In the genomic region with DNA sequence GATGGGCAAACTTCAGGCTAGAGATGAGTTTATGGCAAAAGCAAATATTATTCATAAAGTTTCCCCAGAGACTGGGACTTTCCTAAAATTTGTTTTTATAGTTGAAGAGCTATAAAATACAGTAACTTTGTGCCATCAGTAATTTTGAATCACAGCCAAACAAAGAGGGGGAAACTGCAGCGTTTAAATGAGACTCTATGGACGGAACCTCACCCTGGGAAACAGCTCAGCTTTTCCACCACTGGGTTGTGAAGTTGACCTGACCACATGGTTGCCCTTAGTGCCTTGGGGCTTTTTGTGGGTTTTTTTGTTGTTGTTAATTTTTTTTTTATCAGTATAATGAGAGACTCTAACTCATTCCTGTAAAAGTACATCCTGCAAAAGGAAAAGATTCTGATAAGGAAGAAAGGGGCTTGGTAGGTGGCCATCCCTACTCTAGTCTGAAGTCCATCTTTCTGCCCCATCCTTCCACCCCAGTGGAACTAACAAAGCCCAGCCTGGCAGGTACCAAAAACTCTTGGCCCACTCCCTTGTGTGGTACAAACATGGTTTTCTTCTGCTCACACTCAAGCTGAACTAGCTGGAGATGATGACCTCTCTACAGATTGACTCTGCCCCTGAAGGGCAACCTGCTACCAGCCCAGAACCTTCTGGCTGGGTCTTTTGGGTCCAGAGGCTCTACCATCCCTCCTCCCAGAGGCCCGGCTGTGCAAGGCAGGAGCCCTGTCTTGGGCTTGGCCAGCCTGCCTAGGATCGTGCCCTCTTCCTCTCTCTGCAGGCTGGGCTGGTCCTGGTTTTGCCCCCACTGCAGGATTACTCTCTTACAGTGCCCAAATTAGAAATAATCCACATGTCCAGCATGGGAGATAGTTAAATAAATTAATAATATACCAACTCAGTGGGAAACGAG, we compare ENCODE assay signal across 16 cellular contexts. TPM values are rescaled to one million over a fixed set of nuclear protein-coding genes. Genes with fewer than 3 reads are reported as not detected.
DNase-seq lines count a peak whose midpoint lies in the region; ATAC-seq, FAIRE-seq and TF ChIP-seq lines count a peak whose summit lies in the region.
"Had no signal": no experiment of that assay in that cellular context is flagged by ENCODE, and none has a peak within 500 bp of the region (broad histone marks: within the 10 kb centered on the region; RNA-seq: fewer than 3 reads in every experiment).

No MANE protein-coding gene starts in this region.

- TF ChIP-seq RAD21 in HepG2 (CRISPR knock-in tag; IDR thresholded peaks at IDR 0.05) = no peak

- TF ChIP-seq EP300 in HepG2 (IDR thresholded peaks at IDR 0.05; ENCODE audit: low read depth in 2 of 2, low read length in 2 of 2) (no peak), HepG2 (CRISPR knock-in tag; IDR thresholded peaks at IDR 0.05; ENCODE audit: borderline replicate concordance) (no peak)

- no peak overlapping the region for H3K9ac ChIP-seq in HepG2 (ENCODE audit: insufficient read depth, low read depth, low read length)

- H3K27ac Mint-ChIP-seq in activated CD4-positive, alpha-beta T cell treated with anti-CD3 and anti-CD28 coated beads, Interleukin-2, amount 10 ng/mL, durations not matched to agents 7 days and 5 days = no peak overlapping the region
- H3K27ac Mint-ChIP-seq in activated naive CD4-positive, alpha-beta T cell treated with anti-CD3 and anti-CD28 coated beads, Interleukin-2, amount 50 U/mL, for 24 hours = peak overlapping the region; percentile 96
- no peak overlapping the region for H3K27ac Mint-ChIP-seq in CD8-positive, alpha-beta T cell

- CTCF ChIA-PET in activated CD4-positive, alpha-beta T cell treated with anti-CD3 and anti-CD28 coated beads, Interleukin-2, amount 10 ng/mL, durations not matched to agents 7 days and 5 days (lab: Charles Lee) = interaction anchor here (0.6 to 2.0 kb wide), 4 partner anchors 7 to 115 kb away, joined by 3 to 5 read pairs (median 3); no protein-coding TSS in a partner anchor
- CTCF ChIA-PET in HEK293 (lab: Yijun Ruan, JAX) = interaction anchor here (0.8 to 19.0 kb wide), 12 partner anchors 11 to 310 kb away, joined by 3 to 480 read pairs (median 4); a partner anchor contains a TSS
- CTCF ChIA-PET in HepG2 (lab: Yijun Ruan, JAX; ENCODE audit: low intra/inter-chr PET ratio, low total read pairs) = no interaction called here
- CTCF ChIA-PET in CD8-positive, alpha-beta T cell (lab: Charles Lee) = interaction anchor here (1.0 to 1.1 kb wide), 2 partner anchors 9 to 123 kb away, joined by 3 to 5 read pairs; no protein-coding TSS in a partner anchor

- H3K79me2 ChIP-seq in HepG2 (ENCODE audit: insufficient read depth, low read length) = no peaks in the 10 kb centered on the region

- H3K27ac ChIP-seq in HEK293 (ENCODE audit: extremely low read depth, low read depth, low read length) = no peak overlapping the region
- no peak overlapping the region for H3K27ac ChIP-seq in HepG2 (ENCODE audit: extremely low read length, insufficient read depth, low read length)
- no peak overlapping the region for H3K27ac ChIP-seq in CD8-positive, alpha-beta T cell (ENCODE audit: low read depth, low read length)
- H3K27ac ChIP-seq: ascending aorta, testis had no signal

- H3K9me3 ChIP-seq in HEK293 (ENCODE audit: control insufficient read depth, insufficient read depth, low read depth, low read length) = no peaks in the 10 kb centered on the region
- no peaks in the 10 kb centered on the region for H3K9me3 ChIP-seq in HepG2 (ENCODE audit: low read length)
- H3K9me3 ChIP-seq in CD8-positive, alpha-beta T cell (ENCODE audit: low read length) = no peaks in the 10 kb centered on the region
- H3K9me3 ChIP-seq: ascending aorta, heart right ventricle, testis had no signal

- no TSS peak for BruUV-seq in HepG2 (replicated peaks; lab: Mats Ljungman, UMichigan)

- no peaks in the 10 kb centered on the region for H3K27me3 Mint-ChIP-seq in activated CD4-positive, alpha-beta T cell treated with anti-CD3 and anti-CD28 coated beads, Interleukin-2, amount 10 ng/mL, durations not matched to agents 7 days and 5 days
- H3K27me3 Mint-ChIP-seq in activated naive CD4-positive, alpha-beta T cell treated with anti-CD3 and anti-CD28 coated beads, Interleukin-2, amount 50 U/mL, for 24 hours = no peaks in the 10 kb centered on the region
- H3K27me3 Mint-ChIP-seq in CD8-positive, alpha-beta T cell (ENCODE audit: low read depth) = no peaks in the 10 kb centered on the region

- no peak overlapping the region for H2AFZ ChIP-seq in HepG2 (ENCODE audit: low read length)

- FAIRE-seq in HepG2 (lab: Jason Lieb, UNC) = no peak
- FAIRE-seq: A204.1 had no signal

- POLR2A ChIA-PET in activated CD4-positive, alpha-beta T cell treated with anti-CD3 and anti-CD28 coated beads, Interleukin-2, amount 10 ng/mL, durations not matched to agents 7 days and 5 days (lab: Charles Lee) = no interaction called here
- POLR2A ChIA-PET in HEK293 (lab: Yijun Ruan, JAX) (no interaction called here), HepG2 (lab: Yijun Ruan, JAX) (no interaction called here)
- POLR2A ChIA-PET in CD8-positive, alpha-beta T cell (lab: Charles Lee) = no interaction called here

- H3K4me3 Mint-ChIP-seq in activated CD4-positive, alpha-beta T cell treated with anti-CD3 and anti-CD28 coated beads, Interleukin-2, amount 10 ng/mL, durations not matched to agents 7 days and 5 days = no peak overlapping the region
- H3K4me3 Mint-ChIP-seq in activated naive CD4-positive, alpha-beta T cell treated with anti-CD3 and anti-CD28 coated beads, Interleukin-2, amount 50 U/mL, for 24 hours = no peak overlapping the region
- no peak overlapping the region for H3K4me3 Mint-ChIP-seq in CD8-positive, alpha-beta T cell

- H3K4me3 ChIP-seq in HEK293 (ENCODE audit: low read depth, low read length) (no peak overlapping the region), HepG2 (replicated peaks in 1 of 3; ENCODE audit: insufficient read depth in 1 of 3, low read depth in 2 of 3, low read length in 3 of 3) (no peak overlapping the region)
- no peak overlapping the region for H3K4me3 ChIP-seq in CD8-positive, alpha-beta T cell (ENCODE audit: low read depth, low read length)
- H3K4me3 ChIP-seq: ascending aorta, heart right ventricle, testis had no signal

- H3K36me3 Mint-ChIP-seq in activated CD4-positive, alpha-beta T cell treated with anti-CD3 and anti-CD28 coated beads, Interleukin-2, amount 10 ng/mL, durations not matched to agents 7 days and 5 days (ENCODE audit: low read depth) = peaks cover 18% of the 10 kb centered on the region
- H3K36me3 Mint-ChIP-seq in activated naive CD4-positive, alpha-beta T cell treated with anti-CD3 and anti-CD28 coated beads, Interleukin-2, amount 50 U/mL, for 24 hours = peaks cover 13% of the 10 kb centered on the region
- peaks cover 68% of the 10 kb centered on the region for H3K36me3 Mint-ChIP-seq in CD8-positive, alpha-beta T cell

- intact Hi-C loops in HepG2 (cut with micrococcal nuclease; ENCODE audit: unreplicated experiment) = loop anchor here (10.0 kb wide), 1 partner anchor 285 kb away; a partner anchor contains a TSS
- intact Hi-C loops in CD8-positive, alpha-beta T cell (cut with DNase I, micrococcal nuclease) = loop anchor here in 1 of 2 experiments (10.0 kb wide), 1 partner anchor 65 kb away; no protein-coding TSS in a partner anchor

- TF ChIP-seq CTCF in HEK293 (tag by site-specific recombination; IDR thresholded peaks at IDR 0.05) (no peak), HepG2 (CRISPR knock-in tag; IDR thresholded peaks at IDR 0.05) (no peak), GM13977 (IDR thresholded peaks at IDR 0.05; ENCODE audit: extremely low read depth, insufficient read depth, missing control alignments) (no peak)
- TF ChIP-seq CTCF in CD8-positive, alpha-beta T cell (IDR thresholded peaks at IDR 0.05) = no peak

- H3K36me3 ChIP-seq in HEK293 (ENCODE audit: control insufficient read depth in 2 of 2, insufficient read depth in 1 of 2, low read length in 2 of 2) (peaks cover 7 to 31% of the 10 kb centered on the region in 2 experiments), HepG2 (replicated peaks in 1 of 2; ENCODE audit: control insufficient read depth in 1 of 2, insufficient read depth in 2 of 2, low read length in 2 of 2) (peaks cover 9 to 41% of the 10 kb centered on the region in 2 experiments)
- peaks cover 19% of the 10 kb centered on the region for H3K36me3 ChIP-seq in CD8-positive, alpha-beta T cell (ENCODE audit: insufficient read depth, low read length)

- H3K27me3 ChIP-seq in HepG2 (ENCODE audit: control insufficient read depth in 1 of 2, insufficient read depth in 2 of 2, low read length in 2 of 2) = no peaks in the 10 kb centered on the region
- no peaks in the 10 kb centered on the region for H3K27me3 ChIP-seq in CD8-positive, alpha-beta T cell (ENCODE audit: insufficient read depth, low read length)
- H3K27me3 ChIP-seq: ascending aorta, heart right ventricle, testis had no signal

- no peaks in the 10 kb centered on the region; the same call in 1 of the 2 replicates for H3K4me1 ChIP-seq in HEK293 (ENCODE audit: control insufficient read depth, insufficient read depth, low read length)
- peaks cover 8% of the 10 kb centered on the region for H3K4me1 ChIP-seq in HepG2 (ENCODE audit: insufficient read depth, low read length)
- H3K4me1 ChIP-seq in CD8-positive, alpha-beta T cell (ENCODE audit: insufficient read depth, low read length) = no peaks in the 10 kb centered on the region

- ATAC-seq in HepG2 = no peak
- ATAC-seq in CD8-positive, alpha-beta T cell = no peak
- ATAC-seq: heart right ventricle had no signal

- peak; percentile 17 to 38 for DNase-seq in activated CD4-positive, alpha-beta T cell treated with anti-CD3 and anti-CD28 coated beads for 24 hours (ENCODE audit: low read depth in 2 of 2)
- no peak for DNase-seq in activated CD4-positive, alpha-beta T cell treated with anti-CD3 and anti-CD28 coated beads, Interleukin-2, amount 10 ng/mL, durations not matched to agents 7 days and 5 days
- DNase-seq in stimulated activated CD4-positive, alpha-beta T cell treated with anti-CD3 and anti-CD28 coated beads, Interleukin-2, amount 100 ng/mL, for 24 hours = peak; percentile 60 to 62
- no peak for DNase-seq in HepG2 (ENCODE audit: low spot score)
- DNase-seq in GM13977 (ENCODE audit: low spot score) = no peak
- DNase-seq in CD8-positive, alpha-beta T cell = no peak
- DNase-seq: DMS79 treated with DMSO at 0.1 percent for 48 hours, heart right ventricle, NCI-H1417, NCI-H69, testis had no signal

- H3K4me1 Mint-ChIP-seq in activated CD4-positive, alpha-beta T cell treated with anti-CD3 and anti-CD28 coated beads, Interleukin-2, amount 10 ng/mL, durations not matched to agents 7 days and 5 days = peaks cover 13% of the 10 kb centered on the region
- H3K4me1 Mint-ChIP-seq in activated naive CD4-positive, alpha-beta T cell treated with anti-CD3 and anti-CD28 coated beads, Interleukin-2, amount 50 U/mL, for 24 hours = peaks cover 28% of the 10 kb centered on the region
- H3K4me1 Mint-ChIP-seq in CD8-positive, alpha-beta T cell (ENCODE audit: low read depth) = peaks cover 5% of the 10 kb centered on the region

- H3K9me3 Mint-ChIP-seq in activated CD4-positive, alpha-beta T cell treated with anti-CD3 and anti-CD28 coated beads, Interleukin-2, amount 10 ng/mL, durations not matched to agents 7 days and 5 days = no peaks in the 10 kb centered on the region
- H3K9me3 Mint-ChIP-seq in activated naive CD4-positive, alpha-beta T cell treated with anti-CD3 and anti-CD28 coated beads, Interleukin-2, amount 50 U/mL, for 24 hours = no peaks in the 10 kb centered on the region
- H3K9me3 Mint-ChIP-seq in CD8-positive, alpha-beta T cell = no peaks in the 10 kb centered on the region

- 81% methylated on average over 5 of the region's 5 CpGs for WGBS in HepG2 (ENCODE audit: low lambda C conversion rate)

- in situ Hi-C loops in HepG2 (cut with HindIII; ENCODE audit: extremely low pct_ligation_motif_present, low pct_unique_long_range_greater_than_20kb) (loop anchor here (5.0 to 10.0 kb wide), 2 partner anchors 123 to 275 kb away; no protein-coding TSS in a partner anchor), GM13977 (cut with MboI; ENCODE audit: low pct_unique_long_range_greater_than_20kb, low sequenced_read_pairs, unreplicated experiment) (loop anchor here (5.0 to 25.0 kb wide), 2 partner anchors 123 to 268 kb away; a partner anchor contains a TSS)

- H4K20me1 ChIP-seq in HepG2 (ENCODE audit: insufficient read depth, low read length) = no peaks in the 10 kb centered on the region

- TF ChIP-seq POLR2A in HepG2 (IDR thresholded peaks at IDR 0.05; ENCODE audit: insufficient read depth in 1 of 2, low read depth in 2 of 2, low read length in 2 of 2) = no peak

- H3K4me2 ChIP-seq in HepG2 (ENCODE audit: low read depth, low read length) = no peak overlapping the region

RNA-seq across cellular contexts. Expression of a gene that starts 41.2 kb away (rescaled TPM):
- not detected for total RNA-seq in activated CD4-positive, alpha-beta T cell treated with anti-CD3 and anti-CD28 coated beads, Interleukin-2, amount 10 ng/mL, durations not matched to agents 7 days and 5 days
- total RNA-seq in HepG2 (2016; rRNA removed; fragmentation: Illumina TruSeq; extraction: Trizol) = not detected in 2 replicates
- not detected in 2 replicates for total RNA-seq in HepG2 (2016; cell fraction: cytosol; rRNA removed; fragmentation: Illumina TruSeq; extraction: Trizol; ENCODE audit: low read depth)
- total RNA-seq in HepG2 (2016; cell fraction: insoluble cytoplasmic fraction; rRNA removed; fragmentation: Illumina TruSeq; extraction: Trizol) = 0.24 TPM in 1 of 2 replicates, not detected in the other
- not detected in 2 replicates for total RNA-seq in HepG2 (2016; cell fraction: membrane; rRNA removed; fragmentation: Illumina TruSeq; extraction: Trizol)
- not detected in 2 replicates for total RNA-seq in HepG2 (2016; cell fraction: nucleus; rRNA removed; fragmentation: Illumina TruSeq; extraction: Trizol)
- polyA plus RNA-seq in HepG2 (2011; rRNA removed) = 0.07 and 0.22 TPM in 2 replicates
- polyA plus RNA-seq in HepG2 (2011; cell fraction: cytosol; rRNA removed) = 0.05 and 0.13 TPM in 2 replicates
- polyA plus RNA-seq in HepG2 (2011; cell fraction: nucleus; rRNA removed) = 0.57 and 0.61 TPM in 2 replicates
- 0.35 TPM in 1 of 2 replicates, not detected in the other for polyA plus RNA-seq in HepG2 (2012)
- not detected in 2 replicates for polyA plus RNA-seq in HepG2 (2016; cell fraction: cytosol; fragmentation: Illumina TruSeq; extraction: Trizol; ENCODE audit: low read depth)
- polyA plus RNA-seq in HepG2 (2016; cell fraction: insoluble cytoplasmic fraction; fragmentation: Illumina TruSeq; extraction: Trizol; ENCODE audit: low read depth) = not detected in 2 replicates
- not detected in 2 replicates for polyA plus RNA-seq in HepG2 (2016; cell fraction: membrane; fragmentation: Illumina TruSeq; extraction: Trizol; ENCODE audit: low read depth)
- not detected in 2 replicates for polyA plus RNA-seq in HepG2 (2016; cell fraction: nucleus; fragmentation: Illumina TruSeq; extraction: Trizol; ENCODE audit: insufficient read depth, low read depth)
- polyA minus RNA-seq in HepG2 (2011; rRNA and poly(A)+ RNA removed; ENCODE audit: low replicate concordance) = not detected in 2 replicates
- polyA minus RNA-seq in HepG2 (2011; cell fraction: cytosol; rRNA and poly(A)+ RNA removed) = not detected in 2 replicates
- not detected in 2 replicates for polyA minus RNA-seq in HepG2 (2011; cell fraction: nucleus; rRNA and poly(A)+ RNA removed)
- total RNA-seq in CD8-positive, alpha-beta T cell = not detected
- total RNA-seq: ascending aorta, heart right ventricle, liver had no signal
- polyA plus RNA-seq: heart right ventricle had no signal

Comparison
In these comparisons a context has a peak if more than half of its experiments do, and no peak if none do; other contexts are left out.
1. DNase-seq: peak in activated CD4-positive, alpha-beta T cell treated with anti-CD3 and anti-CD28 coated beads for 24 hours (2 of 2) and stimulated activated CD4-positive, alpha-beta T cell treated with anti-CD3 and anti-CD28 coated beads, Interleukin-2, amount 100 ng/mL, for 24 hours (2 of 2); none in activated CD4-positive, alpha-beta T cell treated with anti-CD3 and anti-CD28 coated beads, Interleukin-2, amount 10 ng/mL, durations not matched to agents 7 days and 5 days (single experiment), HepG2 (single experiment), GM13977 (single experiment) and CD8-positive, alpha-beta T cell (0 of 7).